ENCODE assay signal across 19 cellular contexts in genomic region chr12:69386921-69387320, GRCh38. TPM values are rescaled to one million over a fixed set of nuclear protein-coding genes. Genes with fewer than 3 reads are reported as not detected.
"Had no signal": no experiment of that assay in that cellular context is flagged by ENCODE, and none has a peak within 500 bp of the region (broad histone marks: within the 10 kb centered on the region; RNA-seq: fewer than 3 reads in every experiment).

No MANE protein-coding gene starts in this region.

- DNase-seq: Karpas-422, KG1, MG63, NCI-H1092, NCI-H1105 treated with DMSO at 0.1 percent for 48 hours, NCI-H1417 treated with DMSO at 0.1 percent for 48 hours, NCI-H146, NCI-H1930, NCI-H2081, NCI-H2107, NCI-H2227 treated with DMSO at 0.1 percent for 48 hours, NCI-H526 treated with DMSO at 0.1 percent for 48 hours, NCI-H748 treated with DMSO at 0.1 percent for 48 hours, Right ventricle myocardium superior, RPMI8226, SIG-M5, SK-N-SH had no signal

- H3K9me3 ChIP-seq: MG63, SJSA1, SK-N-SH had no signal

- H3K9ac ChIP-seq: SK-N-SH had no signal

- FAIRE-seq: RCC 7860 had no signal

- H3K4me3 ChIP-seq: MG63, SJSA1 had no signal

- H3K27ac ChIP-seq: SJSA1 had no signal

RNA-seq across cellular contexts. Expression of gene LYZ, which starts 38.7 kb away (rescaled TPM):
- total RNA-seq: SJSA1 had no signal
